Comparison of ENCODE assay signal across 21 cellular contexts in genomic region chrX:2176274-2176673, GRCh38.
DNase-seq lines count a peak whose midpoint lies in the region; ATAC-seq, FAIRE-seq and TF ChIP-seq lines count a peak whose summit lies in the region.
"Had no signal": no experiment of that assay in that cellular context is flagged by ENCODE, and none has a peak within 500 bp of the region (broad histone marks: within the 10 kb centered on the region; RNA-seq: fewer than 3 reads in every experiment).

No MANE protein-coding gene starts in this region.

- H2AFZ ChIP-seq in HepG2 (ENCODE audit: low read length) (no peak overlapping the region), trophoblast cell (ENCODE audit: insufficient read depth, low read length, poor library complexity) (no peak overlapping the region)

- H3K4me3 ChIP-seq in HepG2 (replicated peaks in 1 of 3; ENCODE audit: insufficient read depth in 1 of 3, low read depth in 2 of 3, low read length in 3 of 3) (no peak overlapping the region), right lobe of liver (no peak overlapping the region), trophoblast cell (ENCODE audit: low read depth, low read length) (peak overlapping the region; percentile 55)
- H3K4me3 ChIP-seq: BLaER1 had no signal

- no peaks in the 10 kb centered on the region for H3K9me3 ChIP-seq in HepG2 (ENCODE audit: low read length)
- H3K9me3 ChIP-seq in right lobe of liver = no peaks in the 10 kb centered on the region
- H3K9me3 ChIP-seq in trophoblast cell (ENCODE audit: insufficient read depth, low read depth, low read length) = peaks cover 6% of the 10 kb centered on the region
- H3K9me3 ChIP-seq: BLaER1 had no signal

- POLR2A ChIA-PET in HepG2 (lab: Yijun Ruan, JAX) (no interaction called here), WTC11 (lab: Charles Lee) (no interaction called here)

- TF ChIP-seq EP300 in HepG2 (IDR thresholded peaks at IDR 0.05; ENCODE audit: low read depth in 2 of 2, low read length in 2 of 2) (no peak), HepG2 (CRISPR knock-in tag; IDR thresholded peaks at IDR 0.05; ENCODE audit: borderline replicate concordance) (no peak)

- TF ChIP-seq POLR2A in HepG2 (IDR thresholded peaks at IDR 0.05; ENCODE audit: insufficient read depth in 1 of 2, low read depth in 2 of 2, low read length in 2 of 2) (no peak), right lobe of liver (IDR thresholded peaks at IDR 0.05) (no peak)

- peaks cover 3% of the 10 kb centered on the region; the same call in 1 of the 2 replicates for H4K20me1 ChIP-seq in HepG2 (ENCODE audit: insufficient read depth, low read length)
- H4K20me1 ChIP-seq: BLaER1 had no signal

- no peak overlapping the region for H4K91ac ChIP-seq in trophoblast cell (ENCODE audit: low read depth, low read length)

- H3K4me1 Mint-ChIP-seq in WTC11 (no peaks in the 10 kb centered on the region; the same call in 1 of the 2 replicates), endothelial cell (ENCODE audit: unreplicated experiment) (no peaks in the 10 kb centered on the region)
- H3K4me1 Mint-ChIP-seq: CD4-positive, CD25-positive, alpha-beta regulatory T cell; CD8-positive, alpha-beta memory T cell had no signal

- no peak overlapping the region for H3K4me3 Mint-ChIP-seq in WTC11
- H3K4me3 Mint-ChIP-seq in endothelial cell (ENCODE audit: unreplicated experiment) = peak overlapping the region; percentile 33
- H3K4me3 Mint-ChIP-seq: CD4-positive, CD25-positive, alpha-beta regulatory T cell; CD8-positive, alpha-beta memory T cell; H9 had no signal

- no peak overlapping the region for H3K14ac ChIP-seq in trophoblast cell (ENCODE audit: low read length)

- H2BK12ac ChIP-seq in trophoblast cell (ENCODE audit: low read length) = no peak overlapping the region

- H3K27me3 Mint-ChIP-seq in WTC11 (ENCODE audit: low read depth) = no peaks in the 10 kb centered on the region
- H3K27me3 Mint-ChIP-seq in endothelial cell (ENCODE audit: unreplicated experiment) = peaks cover 4% of the 10 kb centered on the region
- H3K27me3 Mint-ChIP-seq: B cell; CD4-positive, CD25-positive, alpha-beta regulatory T cell had no signal

- intact Hi-C loops in HepG2 (cut with micrococcal nuclease; ENCODE audit: unreplicated experiment) (no loop called here), right lobe of liver (cut with DNase I) (no loop called here)

- H3K9me3 Mint-ChIP-seq in WTC11 (peaks cover 8% of the 10 kb centered on the region), endothelial cell (ENCODE audit: unreplicated experiment) (peaks cover 7% of the 10 kb centered on the region)

- no peak overlapping the region for H3K18ac ChIP-seq in trophoblast cell (ENCODE audit: low read length)

- in situ Hi-C loops in HepG2 (cut with HindIII; ENCODE audit: extremely low pct_ligation_motif_present, low pct_unique_long_range_greater_than_20kb) = no loop called here

- WGBS in HepG2 (ENCODE audit: low lambda C conversion rate) = 68% methylated on average over 9 of the region's 9 CpGs
- 93% methylated on average over 3 of the region's 9 CpGs for WGBS in right lobe of liver (ENCODE audit: insufficient coverage, low coverage, low lambda C conversion rate, missing lambda C conversion rate)
- WGBS in trophoblast cell (ENCODE audit: extremely low coverage, insufficient coverage, insufficient read length) = no CpG with 5 or more reads among the region's 9 CpGs

- peaks cover 57% of the 10 kb centered on the region for H3K4me1 ChIP-seq in HepG2 (ENCODE audit: insufficient read depth, low read length)
- peaks cover 0 to 13% (median 0%) of the 10 kb centered on the region in 4 donors for H3K4me1 ChIP-seq in right lobe of liver
- H3K4me1 ChIP-seq in trophoblast cell (ENCODE audit: control insufficient read depth in 1 of 2, insufficient read depth in 2 of 2, low read length in 2 of 2) = no peaks in the 10 kb centered on the region

- BruUV-seq in HepG2 (replicated peaks; lab: Mats Ljungman, UMichigan) = no TSS peak

- TF ChIP-seq RAD21 in HepG2 (CRISPR knock-in tag; IDR thresholded peaks at IDR 0.05) = no peak

- no peaks in the 10 kb centered on the region for H3K36me3 ChIP-seq in HepG2 (replicated peaks in 1 of 2; ENCODE audit: control insufficient read depth in 1 of 2, insufficient read depth in 2 of 2, low read length in 2 of 2)
- no peaks in the 10 kb centered on the region for H3K36me3 ChIP-seq in right lobe of liver
- H3K36me3 ChIP-seq in trophoblast cell (ENCODE audit: control insufficient read depth in 1 of 2, insufficient read depth in 2 of 2, low read length in 2 of 2) = no peaks in the 10 kb centered on the region

- H3K4me2 ChIP-seq in HepG2 (ENCODE audit: low read depth, low read length) = no peak overlapping the region
- H3K4me2 ChIP-seq in trophoblast cell (ENCODE audit: low read length) = no peak overlapping the region

- peaks cover 5% of the 10 kb centered on the region; the same call in 1 of the 2 replicates for H3K36me3 Mint-ChIP-seq in WTC11
- H3K36me3 Mint-ChIP-seq in endothelial cell (ENCODE audit: low read depth, unreplicated experiment) = no peaks in the 10 kb centered on the region

- TF ChIP-seq CTCF in HepG2 (CRISPR knock-in tag; IDR thresholded peaks at IDR 0.05) (no peak), right lobe of liver (IDR thresholded peaks at IDR 0.05) (no peak), WTC11 (IDR thresholded peaks at IDR 0.05) (no peak), endothelial cell (IDR thresholded peaks at IDR 0.05; ENCODE audit: unreplicated experiment) (no peak)

- H3K79me1 ChIP-seq in trophoblast cell (ENCODE audit: low read length) = no peaks in the 10 kb centered on the region

- H2BK5ac ChIP-seq in trophoblast cell (ENCODE audit: low read depth, low read length, poor library complexity) = no peak overlapping the region

- H3K27ac ChIP-seq in HepG2 (ENCODE audit: extremely low read length, insufficient read depth, low read length) (no peak overlapping the region), right lobe of liver (no peak overlapping the region), trophoblast cell (ENCODE audit: low read depth, low read length) (no peak overlapping the region)
- H3K27ac ChIP-seq: 22Rv1, BLaER1, C4-2B had no signal

- H3K9ac ChIP-seq in HepG2 (ENCODE audit: insufficient read depth, low read depth, low read length) (no peak overlapping the region), trophoblast cell (ENCODE audit: low read length) (no peak overlapping the region)
- H3K9ac ChIP-seq: BLaER1 had no signal

- H3K79me2 ChIP-seq in HepG2 (ENCODE audit: insufficient read depth, low read length) = no peaks in the 10 kb centered on the region
- no peaks in the 10 kb centered on the region for H3K79me2 ChIP-seq in trophoblast cell (ENCODE audit: control insufficient read depth, insufficient read depth, low read length, poor library complexity)

- no peak overlapping the region for H3K23ac ChIP-seq in trophoblast cell (ENCODE audit: low read length)

- no peak overlapping the region for H4K12ac ChIP-seq in trophoblast cell (ENCODE audit: low read depth, low read length)

- FAIRE-seq in HepG2 (lab: Jason Lieb, UNC) = no peak
- FAIRE-seq: A204.1, D721Med, GM12892 had no signal

- no peak overlapping the region for H2BK120ac ChIP-seq in trophoblast cell (ENCODE audit: insufficient read depth, low read length, poor library complexity)

- CTCF ChIA-PET in HepG2 (lab: Yijun Ruan, JAX; ENCODE audit: low intra/inter-chr PET ratio, low total read pairs) (no interaction called here), WTC11 (lab: Charles Lee) (no interaction called here)

- no peak overlapping the region for H2AK5ac ChIP-seq in trophoblast cell (ENCODE audit: low read length)

- H3K27me3 ChIP-seq in HepG2 (ENCODE audit: control insufficient read depth in 1 of 2, insufficient read depth in 2 of 2, low read length in 2 of 2) = no peaks in the 10 kb centered on the region
- no peaks in the 10 kb centered on the region for H3K27me3 ChIP-seq in right lobe of liver
- no peaks in the 10 kb centered on the region for H3K27me3 ChIP-seq in trophoblast cell (ENCODE audit: insufficient read depth, low read length)
- H3K27me3 ChIP-seq: BLaER1 had no signal

- H3K27ac Mint-ChIP-seq in WTC11 (peak overlapping the region; percentile 47; the same call in 1 of the 2 replicates), endothelial cell (ENCODE audit: unreplicated experiment) (no peak overlapping the region)
- H3K27ac Mint-ChIP-seq: CD4-positive, CD25-positive, alpha-beta regulatory T cell; CD8-positive, alpha-beta memory T cell had no signal

- DNase-seq in HepG2 (ENCODE audit: low spot score) = no peak
- DNase-seq in right lobe of liver = no peak
- DNase-seq in WTC11 (ENCODE audit: low spot score) = no peak
- no peak for DNase-seq in endothelial cell (ENCODE audit: low spot score)
- DNase-seq in trophoblast cell = no peak
- no peak for DNase-seq in H4 (ENCODE audit: low spot score)
- DNase-seq in SIG-M5 (lab: John Stamatoyannopoulos, UW) = no peak
- DNase-seq in DMS 273 treated with DMSO at 0.1 percent for 48 hours (lab: John Stamatoyannopoulos, UW) = no peak
- DNase-seq: CD4-positive, CD25-positive, alpha-beta regulatory T cell; CD8-positive, alpha-beta memory T cell; GF-D8; GOT3; H9 had no signal

- H4K8ac ChIP-seq in trophoblast cell (ENCODE audit: low read depth, low read length) = no peak overlapping the region

- H3K4ac ChIP-seq in trophoblast cell (ENCODE audit: low read depth, low read length) = no peak overlapping the region

- ATAC-seq in HepG2 (no peak), right lobe of liver (no peak), WTC11 (no peak)
- ATAC-seq: HCT116 had no signal

TF ChIP-seq in WTC11, 78 proteins besides CTCF, POLR2A, EP300 and RAD21 (continues in another document):
- TF ChIP-seq RORB (CRISPR knock-in tag; IDR thresholded peaks at IDR 0.05) (no peak), PREB (CRISPR knock-in tag; IDR thresholded peaks at IDR 0.05; ENCODE audit: borderline replicate concordance) (no peak), ESRRA (CRISPR knock-in tag; IDR thresholded peaks at IDR 0.05; ENCODE audit: borderline replicate concordance) (no peak), FOXJ3 (CRISPR knock-in tag; IDR thresholded peaks at IDR 0.05; ENCODE audit: borderline replicate concordance) (no peak), KAT7 (CRISPR knock-in tag; IDR thresholded peaks at IDR 0.05; ENCODE audit: borderline replicate concordance) (no peak), ZNF263 (CRISPR knock-in tag; IDR thresholded peaks at IDR 0.05; ENCODE audit: low read depth) (no peak)
